In genomic region chr10:27535312-27535711, GRCh38 we compare ENCODE assay signal across 16 cellular contexts. TPM values are rescaled to one million over a fixed set of nuclear protein-coding genes. Genes with fewer than 3 reads are reported as not detected.
DNase-seq lines count a peak whose midpoint lies in the region; ATAC-seq, FAIRE-seq and TF ChIP-seq lines count a peak whose summit lies in the region.
"Had no signal": no experiment of that assay in that cellular context is flagged by ENCODE, and none has a peak within 500 bp of the region (broad histone marks: within the 10 kb centered on the region; RNA-seq: fewer than 3 reads in every experiment).

No MANE protein-coding gene starts in this region.

- no peak overlapping the region for H2BK15ac ChIP-seq in H1 (ENCODE audit: low read length)

- H3K27ac ChIP-seq in GM23338 (ENCODE audit: low read depth) (0 out of 2 replicates have a peak overlapping the region, but pooled peaks have one; percentile 46), HUES6 (ENCODE audit: low read depth, low read length) (peak overlapping the region; percentile 50; the same call in 1 of the 2 replicates), H1 (ENCODE audit: low read depth, low read length) (no peak overlapping the region)
- H3K27ac ChIP-seq: A549, HL-60 had no signal

- no peak overlapping the region for H2BK20ac ChIP-seq in H1 (ENCODE audit: low read length)

- no peak for TF ChIP-seq CTCF in GM23338 (conservative IDR thresholded peaks at IDR 0.05; ENCODE audit: low read depth in 2 of 2)
- no peak for TF ChIP-seq CTCF in H1 (IDR thresholded peaks at IDR 0.05; ENCODE audit: control extremely low read depth in 1 of 3, insufficient read depth in 1 of 3, low read depth in 1 of 3, low read length in 3 of 3)

- H3K4me3 ChIP-seq in GM23338: no peak overlapping the region
- H3K4me3 ChIP-seq in HUES6 (ENCODE audit: low read depth, low read length): no peak overlapping the region
- no peak overlapping the region for H3K4me3 ChIP-seq in H1 (ENCODE audit: extremely low read depth in 1 of 4, insufficient read depth in 2 of 4, low read depth in 3 of 4, low read length in 4 of 4)
- H3K4me3 ChIP-seq: A549 had no signal

- no peak overlapping the region for H4K91ac ChIP-seq in H1 (replicated peaks; ENCODE audit: insufficient read length, low read length)

- peaks cover 5% of the 10 kb centered on the region; the same call in 2 of the 3 replicates for H3K36me3 Mint-ChIP-seq in GM23338 (ENCODE audit: low read depth)

- H2BK12ac ChIP-seq in H1 (ENCODE audit: low read depth, low read length): no peak overlapping the region

- no peak overlapping the region for H2BK120ac ChIP-seq in H1 (replicated peaks; ENCODE audit: low read depth, low read length)

- no peaks in the 10 kb centered on the region for H3K27me3 Mint-ChIP-seq in GM23338 (ENCODE audit: insufficient read depth, low read depth, poor library complexity)
- H3K27me3 Mint-ChIP-seq: CD8-positive, alpha-beta memory T cell; IgD-negative memory B cell had no signal

- H3K4me1 ChIP-seq in GM23338 (ENCODE audit: insufficient read depth): 0 out of 2 replicates have a peak, but pooled peaks cover 4% of the 10 kb centered on the region
- H3K4me1 ChIP-seq in HUES6 (ENCODE audit: control insufficient read depth, insufficient read depth, low read length): peaks cover 18% of the 10 kb centered on the region; the same call in 1 of the 2 replicates
- peaks cover 0 to 7% (median 0%) of the 10 kb centered on the region in 4 experiments; a peak in 1 of 7 replicates for H3K4me1 ChIP-seq in H1 (replicated peaks in 1 of 4; ENCODE audit: control insufficient read depth in 3 of 4, insufficient read depth in 4 of 4, low read length in 3 of 4)

- no peak overlapping the region for H4K8ac ChIP-seq in H1 (ENCODE audit: extremely low read depth, insufficient read depth, low read length)

- TF ChIP-seq EP300 in H1 (IDR thresholded peaks at IDR 0.05; ENCODE audit: borderline replicate concordance in 1 of 2, low read depth in 2 of 2, low read length in 2 of 2): no peak

- no peak overlapping the region for H2BK5ac ChIP-seq in H1 (ENCODE audit: low read depth, low read length)

- H2AK5ac ChIP-seq in H1 (ENCODE audit: low read depth, low read length): no peak overlapping the region

- H3K4me3 Mint-ChIP-seq in GM23338: no peak overlapping the region
- H3K4me3 Mint-ChIP-seq: CD8-positive, alpha-beta memory T cell; IgD-negative memory B cell had no signal

- H3K4me1 Mint-ChIP-seq in GM23338: peaks cover 12% of the 10 kb centered on the region; the same call in 2 of the 3 replicates

- H3K27me3 ChIP-seq in GM23338 (ENCODE audit: insufficient read depth): no peaks in the 10 kb centered on the region
- H3K27me3 ChIP-seq in HUES6 (ENCODE audit: control insufficient read depth, insufficient read depth, low read length): no peaks in the 10 kb centered on the region
- no peaks in the 10 kb centered on the region for H3K27me3 ChIP-seq in H1 (replicated peaks in 1 of 4; ENCODE audit: control insufficient read depth in 3 of 4, extremely low read depth in 1 of 4, insufficient read depth in 3 of 4, low read length in 3 of 4)

- H3K4me2 ChIP-seq in GM23338: peak overlapping the region; percentile 39; the same call in 1 of the 2 replicates
- peak overlapping the region; percentile 44 to 57 for H3K4me2 ChIP-seq in H1 (ENCODE audit: insufficient read depth in 1 of 2, low read depth in 2 of 2, low read length in 2 of 2)
- H3K4me2 ChIP-seq: A549 had no signal

- H3K9me3 ChIP-seq in HUES6 (ENCODE audit: control insufficient read depth, insufficient read depth, low read depth, low read length) (no peaks in the 10 kb centered on the region), H1 (ENCODE audit: insufficient read depth in 2 of 2, low read depth in 1 of 2, low read length in 1 of 2) (no peaks in the 10 kb centered on the region)
- H3K9me3 ChIP-seq: A549, Caco-2 had no signal

- ATAC-seq in GM23338 (peak; percentile 79), GM19324 (IDR thresholded peaks at IDR 0.05; ENCODE audit: low FRiP score, unreplicated experiment) (no peak)
- ATAC-seq: A549, HCT116 had no signal

- DNase-seq in GM23338 (ENCODE audit: low spot score) (peak; percentile 43), H1 (ENCODE audit: low read depth in 1 of 2, low spot score in 2 of 2) (no peak), iPS-NIHi11 (ENCODE audit: low spot score) (peak; percentile 24), NK-92 (lab: John Stamatoyannopoulos, UW; ENCODE audit: unreplicated experiment) (no peak), NAMALWA (ENCODE audit: low spot score) (no peak), cerebellar nuclear complex (lab: John Stamatoyannopoulos, UW) (no peak)
- DNase-seq: Caco-2; CD8-positive, alpha-beta memory T cell; GOT3; KG1 had no signal

- H3K79me1 ChIP-seq in H1 (ENCODE audit: low read depth, low read length): no peaks in the 10 kb centered on the region; the same call in 1 of the 2 replicates

- WGBS in H1 (ENCODE audit: extremely low coverage in 1 of 2, insufficient coverage in 1 of 2, insufficient read length in 1 of 2, insufficient replicate concordance in 2 of 2, low coverage in 1 of 2, low lambda C conversion rate in 2 of 2, missing lambda C conversion rate in 1 of 2), 2 experiments: 75% methylated on average over 4 of the region's 4 CpGs; no CpG with 5 or more reads in 1 of the 2 experiments

- peaks cover 6% of the 10 kb centered on the region; the same call in 1 of the 2 replicates for H3K79me2 ChIP-seq in GM23338 (replicated peaks; ENCODE audit: insufficient read depth)
- H3K79me2 ChIP-seq in H1 (ENCODE audit: control insufficient read depth in 1 of 2, insufficient read depth in 2 of 2, low read length in 2 of 2): no peaks in the 10 kb centered on the region

- H3K9me3 Mint-ChIP-seq in GM23338: no peaks in the 10 kb centered on the region
- H3K9me3 Mint-ChIP-seq: CD8-positive, alpha-beta memory T cell; IgD-negative memory B cell had no signal

- POLR2A ChIA-PET in H1 (lab: Charles Lee; ENCODE audit: partially characterized antibody): interaction anchor here (1.5 to 1.7 kb wide), 2 partner anchors 10 to 15 kb away, joined by 4 to 5 read pairs; no protein-coding TSS in a partner anchor

- no peaks in the 10 kb centered on the region for H3K23me2 ChIP-seq in H1 (ENCODE audit: low read depth, low read length)

- no peak overlapping the region for H3K9ac ChIP-seq in HUES6 (ENCODE audit: low read length)
- no peak overlapping the region for H3K9ac ChIP-seq in H1 (replicated peaks in 1 of 4; ENCODE audit: extremely low read depth in 1 of 4, low read depth in 3 of 4, low read length in 3 of 4)

- TF ChIP-seq RAD21 in H1 (IDR thresholded peaks at IDR 0.05 in 1 of 2, conservative IDR thresholded peaks at IDR 0.05 in 1 of 2; ENCODE audit: low read depth in 2 of 2, low read length in 2 of 2): no peak

- no peak overlapping the region for H3K18ac ChIP-seq in H1 (ENCODE audit: extremely low read depth, low read length)

- H3K23ac ChIP-seq in H1 (ENCODE audit: insufficient read length): no peak overlapping the region

- H2AFZ ChIP-seq in GM23338: no peak overlapping the region
- H2AFZ ChIP-seq in H1 (ENCODE audit: low read length): no peak overlapping the region

- CTCF ChIA-PET in H1 (lab: Charles Lee; ENCODE audit: partially characterized antibody): interaction anchor here (0.7 kb wide), 1 partner anchor 165 kb away, joined by 3 read pairs; no protein-coding TSS in a partner anchor

- no peak overlapping the region for H3K27ac Mint-ChIP-seq in GM23338
- H3K27ac Mint-ChIP-seq: CD8-positive, alpha-beta memory T cell; IgD-negative memory B cell had no signal

- H3K14ac ChIP-seq in H1 (ENCODE audit: insufficient read length): no peak overlapping the region

- no peaks in the 10 kb centered on the region for H3F3A ChIP-seq in GM23338 (replicated peaks; ENCODE audit: low read depth)

- H3K9me2 ChIP-seq in GM23338 (ENCODE audit: insufficient read depth): no peaks in the 10 kb centered on the region

- no peak overlapping the region for H3K56ac ChIP-seq in H1 (replicated peaks; ENCODE audit: insufficient read length, low read depth, low read length)

- FAIRE-seq in H1 (lab: Jason Lieb, UNC): peak; percentile 66
- FAIRE-seq: A549 had no signal

- H4K20me1 ChIP-seq in GM23338 (replicated peaks; ENCODE audit: insufficient read depth): no peaks in the 10 kb centered on the region
- H4K20me1 ChIP-seq in H1 (replicated peaks in 1 of 2; ENCODE audit: control insufficient read depth in 1 of 2, insufficient read depth in 2 of 2, low read length in 2 of 2): no peaks in the 10 kb centered on the region

- no peak for TF ChIP-seq POLR2A in H1 (IDR thresholded peaks at IDR 0.05; ENCODE audit: control extremely low read depth in 1 of 2, low read depth in 2 of 2, low read length in 2 of 2)

- H4K5ac ChIP-seq in H1 (ENCODE audit: insufficient read length, low read depth, low read length): no peak overlapping the region

- no peak overlapping the region for H3K4ac ChIP-seq in H1 (replicated peaks; ENCODE audit: insufficient read length, low read depth, low read length)

- no peaks in the 10 kb centered on the region for H3K36me3 ChIP-seq in GM23338 (ENCODE audit: insufficient read depth)
- peaks cover 32% of the 10 kb centered on the region for H3K36me3 ChIP-seq in HUES6 (ENCODE audit: control insufficient read depth, insufficient read depth, low read length)
- peaks cover 0 to 26% (median 4%) of the 10 kb centered on the region in 4 experiments; a peak in 3 of 8 replicates for H3K36me3 ChIP-seq in H1 (ENCODE audit: control insufficient read depth in 2 of 4, insufficient read depth in 4 of 4, low read length in 3 of 4)

TF ChIP-seq in H1, 55 proteins besides CTCF, POLR2A, EP300 and RAD21 (continues in another document):
- TF ChIP-seq SP1 (IDR thresholded peaks at IDR 0.05; ENCODE audit: low read depth, low read length) (no peak), SIN3A (conservative IDR thresholded peaks at IDR 0.05 in 1 of 2, IDR thresholded peaks at IDR 0.05 in 1 of 2; ENCODE audit: low read depth in 1 of 2, low read length in 2 of 2) (no peak), KDM4A (IDR thresholded peaks at IDR 0.05; ENCODE audit: low read depth, low read length, severe bottlenecking) (no peak), FOSL1 (IDR thresholded peaks at IDR 0.05; ENCODE audit: insufficient read depth, low read depth, low read length) (no peak), MAFK (IDR thresholded peaks at IDR 0.05; ENCODE audit: low read depth, low read length) (no peak), GTF2F1 (IDR thresholded peaks at IDR 0.05; ENCODE audit: borderline replicate concordance, low read depth, low read length) (no peak)

RNA-seq across cellular contexts. Expression of gene RAB18, which starts 31.2 kb away (rescaled TPM):
- 27.8 and 35.5 TPM in 2 replicates for total RNA-seq in GM23338 (2014; rRNA removed; shearing (Covaris generic))
- polyA plus RNA-seq in GM23338 (2016; fragmentation: Nextera tagmentation; extraction: Ambion mirVana) (51.0 and 77.2 TPM in 2 replicates), H1 (2011; rRNA removed) (7.5 and 14.7 TPM in 2 replicates)
- total RNA-seq in H1 (2021; fragmentation: NEBNext Ultra II Directional; extraction: Animal tissue kit (Norgen Biotek cat#: 25700)): 69.7 and 73.7 TPM in 2 replicates
- polyA plus RNA-seq in H1 (2011; cell fraction: cytosol; rRNA removed): 17.5 TPM
- 2.3 TPM for polyA plus RNA-seq in H1 (2011; cell fraction: nucleus; rRNA removed)
- 24.4 to 61.8 TPM (median 30.3 TPM) in 4 replicates for polyA plus RNA-seq in H1 (2012, experiment 1 of 2)
- polyA plus RNA-seq in H1 (2012, experiment 2 of 2): 2.0 TPM
- polyA plus RNA-seq in H1 (2013, experiment 1 of 2): 32.5 TPM
- 33.4 TPM for polyA plus RNA-seq in H1 (2013, experiment 2 of 2)
- 9.2 TPM in 2 replicates for polyA minus RNA-seq in H1 (2011; rRNA and poly(A)+ RNA removed)
- 14.9 TPM for polyA minus RNA-seq in H1 (2011; cell fraction: cytosol; rRNA and poly(A)+ RNA removed)
- polyA minus RNA-seq in H1 (2011; cell fraction: nucleus; rRNA and poly(A)+ RNA removed): 16.3 TPM

Comparison
In these comparisons a context has a peak if more than half of its experiments do, and no peak if none do; other contexts are left out.
1. DNase-seq: peak in GM23338 (single experiment) and iPS-NIHi11 (single experiment); none in H1 (0 of 2), NK-92 (single experiment), NAMALWA (single experiment) and cerebellar nuclear complex (0 of 2).